ENCODE assay signal across 1 cellular context in the genomic region with DNA sequence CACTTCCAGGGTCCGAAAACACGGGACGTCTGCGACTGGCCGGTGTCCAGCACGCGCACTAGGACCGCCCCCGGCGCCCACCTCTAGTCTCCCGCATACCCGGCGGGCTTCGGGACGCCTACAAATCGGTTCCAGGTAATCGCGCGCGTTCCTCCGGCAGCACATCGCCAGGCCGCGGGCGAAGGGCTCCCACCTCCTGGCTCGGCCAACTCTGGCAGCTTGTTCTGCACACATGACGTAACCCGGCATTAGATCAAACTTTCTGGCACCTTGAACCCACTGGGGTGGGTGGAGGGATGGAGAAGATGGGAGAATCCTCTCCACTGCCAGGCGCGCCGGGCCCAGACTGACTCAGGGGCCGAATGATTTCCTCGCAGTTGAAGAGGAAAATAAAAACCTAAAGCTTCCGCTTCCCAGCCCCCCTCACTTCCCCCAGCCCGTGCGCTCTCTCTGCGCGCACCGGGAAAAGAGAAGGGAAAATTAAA.
TF ChIP-seq lines count a peak whose summit lies in the region.

No MANE protein-coding gene starts in this region.

TF ChIP-seq in GM12878, 131 proteins besides CTCF, POLR2A, EP300 and RAD21 (continued from another document):
- TF ChIP-seq, protein P1, sequence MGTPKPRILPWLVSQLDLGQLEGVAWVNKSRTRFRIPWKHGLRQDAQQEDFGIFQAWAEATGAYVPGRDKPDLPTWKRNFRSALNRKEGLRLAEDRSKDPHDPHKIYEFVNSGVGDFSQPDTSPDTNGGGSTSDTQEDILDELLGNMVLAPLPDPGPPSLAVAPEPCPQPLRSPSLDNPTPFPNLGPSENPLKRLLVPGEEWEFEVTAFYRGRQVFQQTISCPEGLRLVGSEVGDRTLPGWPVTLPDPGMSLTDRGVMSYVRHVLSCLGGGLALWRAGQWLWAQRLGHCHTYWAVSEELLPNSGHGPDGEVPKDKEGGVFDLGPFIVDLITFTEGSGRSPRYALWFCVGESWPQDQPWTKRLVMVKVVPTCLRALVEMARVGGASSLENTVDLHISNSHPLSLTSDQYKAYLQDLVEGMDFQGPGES (IDR thresholded peaks at IDR 0.05) = no peak
- TF ChIP-seq BACH1 (IDR thresholded peaks at IDR 0.05; ENCODE audit: borderline replicate concordance) = no peak
- no peak for TF ChIP-seq EGR1 (IDR thresholded peaks at IDR 0.05; ENCODE audit: borderline replicate concordance in 1 of 2, low read depth in 2 of 2, low read length in 2 of 2)
- TF ChIP-seq POLR2AphosphoS5 (IDR thresholded peaks at IDR 0.05; ENCODE audit: low read length) = no peak
- TF ChIP-seq, protein P2, sequence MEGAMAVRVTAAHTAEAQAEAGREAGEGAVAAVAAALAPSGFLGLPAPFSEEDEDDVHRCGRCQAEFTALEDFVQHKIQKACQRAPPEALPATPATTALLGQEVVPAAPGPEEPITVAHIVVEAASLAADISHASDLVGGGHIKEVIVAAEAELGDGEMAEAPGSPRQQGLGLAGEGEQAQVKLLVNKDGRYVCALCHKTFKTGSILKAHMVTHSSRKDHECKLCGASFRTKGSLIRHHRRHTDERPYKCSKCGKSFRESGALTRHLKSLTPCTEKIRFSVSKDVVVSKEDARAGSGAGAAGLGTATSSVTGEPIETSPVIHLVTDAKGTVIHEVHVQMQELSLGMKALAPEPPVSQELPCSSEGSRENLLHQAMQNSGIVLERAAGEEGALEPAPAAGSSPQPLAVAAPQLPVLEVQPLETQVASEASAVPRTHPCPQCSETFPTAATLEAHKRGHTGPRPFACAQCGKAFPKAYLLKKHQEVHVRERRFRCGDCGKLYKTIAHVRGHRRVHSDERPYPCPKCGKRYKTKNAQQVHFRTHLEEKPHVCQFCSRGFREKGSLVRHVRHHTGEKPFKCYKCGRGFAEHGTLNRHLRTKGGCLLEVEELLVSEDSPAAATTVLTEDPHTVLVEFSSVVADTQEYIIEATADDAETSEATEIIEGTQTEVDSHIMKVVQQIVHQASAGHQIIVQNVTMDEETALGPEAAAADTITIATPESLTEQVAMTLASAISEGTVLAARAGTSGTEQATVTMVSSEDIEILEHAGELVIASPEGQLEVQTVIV (IDR thresholded peaks at IDR 0.05; ENCODE audit: borderline replicate concordance, partially characterized antibody) = no peak
- no peak for TF ChIP-seq SMAD1 (IDR thresholded peaks at IDR 0.05; ENCODE audit: low read depth, partially characterized antibody)
- TF ChIP-seq, protein P3, sequence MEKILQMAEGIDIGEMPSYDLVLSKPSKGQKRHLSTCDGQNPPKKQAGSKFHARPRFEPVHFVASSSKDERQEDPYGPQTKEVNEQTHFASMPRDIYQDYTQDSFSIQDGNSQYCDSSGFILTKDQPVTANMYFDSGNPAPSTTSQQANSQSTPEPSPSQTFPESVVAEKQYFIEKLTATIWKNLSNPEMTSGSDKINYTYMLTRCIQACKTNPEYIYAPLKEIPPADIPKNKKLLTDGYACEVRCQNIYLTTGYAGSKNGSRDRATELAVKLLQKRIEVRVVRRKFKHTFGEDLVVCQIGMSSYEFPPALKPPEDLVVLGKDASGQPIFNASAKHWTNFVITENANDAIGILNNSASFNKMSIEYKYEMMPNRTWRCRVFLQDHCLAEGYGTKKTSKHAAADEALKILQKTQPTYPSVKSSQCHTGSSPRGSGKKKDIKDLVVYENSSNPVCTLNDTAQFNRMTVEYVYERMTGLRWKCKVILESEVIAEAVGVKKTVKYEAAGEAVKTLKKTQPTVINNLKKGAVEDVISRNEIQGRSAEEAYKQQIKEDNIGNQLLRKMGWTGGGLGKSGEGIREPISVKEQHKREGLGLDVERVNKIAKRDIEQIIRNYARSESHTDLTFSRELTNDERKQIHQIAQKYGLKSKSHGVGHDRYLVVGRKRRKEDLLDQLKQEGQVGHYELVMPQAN (conservative IDR thresholded peaks at IDR 0.05) = 0 out of 2 replicates have a peak, but pooled peaks have one; percentile 28
- no peak for TF ChIP-seq TCF3 (IDR thresholded peaks at IDR 0.05; ENCODE audit: borderline replicate concordance, insufficient read depth, low read depth, low read length)
